ENCODE assay signal across 12 cellular contexts in the genomic region with DNA sequence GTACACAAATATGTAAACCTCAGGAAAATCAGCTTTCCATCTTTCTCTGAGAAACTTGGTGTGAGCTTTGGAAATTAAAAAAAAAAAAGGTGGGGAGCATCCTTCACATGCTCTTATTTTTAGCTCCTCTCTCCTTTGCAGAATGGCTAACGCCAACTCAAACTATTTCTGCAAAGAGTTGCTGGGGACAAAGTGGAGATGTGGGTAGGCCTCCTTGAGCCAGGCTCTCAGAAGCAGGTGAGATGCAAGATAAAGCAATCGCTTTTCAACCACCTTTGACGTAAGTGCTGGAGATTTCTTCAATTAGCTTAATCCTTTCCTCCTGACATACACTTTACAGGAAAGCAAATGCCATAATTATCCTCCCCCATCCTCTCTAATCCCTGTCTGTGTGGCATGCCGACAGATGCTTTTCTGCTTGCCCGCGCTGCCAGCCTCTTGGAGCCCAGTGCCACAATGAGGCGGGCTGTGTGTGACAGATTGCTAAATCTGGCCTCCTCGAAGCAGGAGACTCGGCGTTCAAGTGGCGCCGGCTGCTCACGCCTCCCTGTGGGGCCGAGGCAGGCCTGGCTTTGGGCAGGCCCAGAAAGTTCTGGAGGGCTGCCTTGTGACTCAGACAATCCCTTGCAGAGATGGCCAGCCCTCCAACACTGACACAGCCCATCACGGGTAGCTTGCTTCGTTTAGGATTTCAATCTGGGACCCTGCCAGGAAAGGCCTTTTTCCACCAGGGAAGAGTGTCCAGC.
DNase-seq lines count a peak whose midpoint lies in the region; ATAC-seq and TF ChIP-seq lines count a peak whose summit lies in the region.
"Had no signal": no experiment of that assay in that cellular context is flagged by ENCODE, and none has a peak within 500 bp of the region (broad histone marks: within the 10 kb centered on the region; RNA-seq: fewer than 3 reads in every experiment).

No MANE protein-coding gene starts in this region.

- H3K4me1 Mint-ChIP-seq in CD4-positive, alpha-beta T cell (ENCODE audit: low read depth): no peaks in the 10 kb centered on the region

- ATAC-seq in CD4-positive, alpha-beta T cell (ENCODE audit: poor library complexity): no peak
- ATAC-seq in HG02798 (IDR thresholded peaks at IDR 0.05; ENCODE audit: poor library complexity, unreplicated experiment): no peak
- no peak for ATAC-seq in HG02623 (IDR thresholded peaks at IDR 0.05; ENCODE audit: unreplicated experiment)
- ATAC-seq: left lobe of liver, right lobe of liver had no signal

- DNase-seq in AG10803 (ENCODE audit: low read depth) (peak; percentile 87), NCI-H82 (lab: John Stamatoyannopoulos, UW) (peak; percentile 90), fibroblast of peridontal ligament (ENCODE audit: extremely low read depth) (peak; percentile 70), osteoblast (ENCODE audit: insufficient read length, low spot score, missing footprints) (peak; percentile 68), NCI-H2196 treated with DMSO at 0.1 percent for 48 hours (lab: John Stamatoyannopoulos, UW; ENCODE audit: unreplicated experiment) (no peak)
- no peak for DNase-seq in CD4-positive, alpha-beta T cell
- DNase-seq: activated naive CD4-positive, alpha-beta T cell; right lobe of liver had no signal

- H3K27ac Mint-ChIP-seq in CD4-positive, alpha-beta T cell: no peak overlapping the region

- no peak overlapping the region for H2AFZ ChIP-seq in osteoblast (ENCODE audit: low read length)

- H3K4me1 ChIP-seq in osteoblast (ENCODE audit: insufficient read depth, low read length): peaks cover 3% of the 10 kb centered on the region
- H3K4me1 ChIP-seq: right lobe of liver had no signal

- H3K9me3 Mint-ChIP-seq in CD4-positive, alpha-beta T cell: no peaks in the 10 kb centered on the region

- no peak overlapping the region for H3K4me3 Mint-ChIP-seq in CD4-positive, alpha-beta T cell

- H3K36me3 ChIP-seq in osteoblast (ENCODE audit: insufficient read depth, low read length): no peaks in the 10 kb centered on the region
- H3K36me3 ChIP-seq: right lobe of liver had no signal

- H3K79me2 ChIP-seq in osteoblast (ENCODE audit: insufficient read depth, low read length): no peaks in the 10 kb centered on the region

- no peak overlapping the region for H3K4me2 ChIP-seq in osteoblast (ENCODE audit: insufficient read depth, low read length)

- H3K4me3 ChIP-seq in AG10803 (ENCODE audit: low read length) (no peak overlapping the region), osteoblast (ENCODE audit: insufficient read depth, low read length) (no peak overlapping the region)
- H3K4me3 ChIP-seq: right lobe of liver had no signal

- POLR2A ChIA-PET in CD4-positive, alpha-beta T cell (lab: Charles Lee): no interaction called here

- TF ChIP-seq CTCF in AG10803 (conservative IDR thresholded peaks at IDR 0.05; ENCODE audit: low read length): peak; percentile 17; the same call in 1 of the 2 replicates
- TF ChIP-seq CTCF in osteoblast (IDR thresholded peaks at IDR 0.05; ENCODE audit: extremely low read depth, low read depth, low read length): no peak
- TF ChIP-seq CTCF in CD4-positive, alpha-beta T cell (IDR thresholded peaks at IDR 0.05): no peak

- H3K27me3 Mint-ChIP-seq in CD4-positive, alpha-beta T cell: no peaks in the 10 kb centered on the region

- CTCF ChIA-PET in CD4-positive, alpha-beta T cell (lab: Charles Lee): no interaction called here

- H4K20me1 ChIP-seq in osteoblast (ENCODE audit: insufficient read depth, low read length): no peaks in the 10 kb centered on the region

- H3K9me3 ChIP-seq in osteoblast (ENCODE audit: low read depth, low read length): no peaks in the 10 kb centered on the region
- no peaks in the 10 kb centered on the region for H3K9me3 ChIP-seq in CD4-positive, alpha-beta T cell (ENCODE audit: control insufficient read depth, low read length)
- H3K9me3 ChIP-seq: right lobe of liver had no signal

- no peak overlapping the region for H3K27ac ChIP-seq in osteoblast (ENCODE audit: low read depth, low read length)
- H3K27ac ChIP-seq in CD4-positive, alpha-beta T cell (ENCODE audit: low read depth, low read length): no peak overlapping the region
- H3K27ac ChIP-seq: right lobe of liver, VCaP had no signal

- H3K27me3 ChIP-seq in osteoblast (ENCODE audit: insufficient read depth, low read length): peaks cover 7% of the 10 kb centered on the region
- H3K27me3 ChIP-seq in CD4-positive, alpha-beta T cell (ENCODE audit: control insufficient read depth, insufficient read depth, low read length): no peaks in the 10 kb centered on the region
- H3K27me3 ChIP-seq: right lobe of liver had no signal

- H3K36me3 Mint-ChIP-seq in CD4-positive, alpha-beta T cell (ENCODE audit: low read depth): no peaks in the 10 kb centered on the region

- intact Hi-C loops in CD4-positive, alpha-beta T cell (cut with DNase I, micrococcal nuclease): no loop called here

Comparison
In these comparisons a context has a peak if more than half of its experiments do, and no peak if none do; other contexts are left out.
1. DNase-seq: peak in AG10803 (single experiment), NCI-H82 (single experiment), fibroblast of peridontal ligament (single experiment) and osteoblast (single experiment); none in CD4-positive, alpha-beta T cell (0 of 10) and NCI-H2196 treated with DMSO at 0.1 percent for 48 hours (single experiment).